In genomic region chr1:26500488-26501175, GRCh38 we compare ENCODE assay signal across 8 cellular contexts. TPM values are rescaled to one million over a fixed set of nuclear protein-coding genes. Genes with fewer than 3 reads are reported as not detected.
DNase-seq lines count a peak whose midpoint lies in the region; ATAC-seq and TF ChIP-seq lines count a peak whose summit lies in the region.

No MANE protein-coding gene starts in this region.

- peak; percentile 57 for ATAC-seq in GM19467 (IDR thresholded peaks at IDR 0.05; ENCODE audit: unreplicated experiment)
- peak; percentile 82 to 83 for ATAC-seq in activated T-cell treated with anti-CD3 and anti-CD28 coated beads, Interleukin-2, amount 50 U/mL, for 4 hours

- H3K36me3 ChIP-seq in CD8-positive, alpha-beta memory T cell (ENCODE audit: insufficient read depth, low read length) = no peaks in the 10 kb centered on the region
- H3K36me3 ChIP-seq in OCI-LY3 (replicated peaks; ENCODE audit: low read depth, low read length) (no peaks in the 10 kb centered on the region), esophagus (ENCODE audit: control insufficient read depth in 2 of 2, insufficient read depth in 2 of 2, low read length in 1 of 2) (no peaks in the 10 kb centered on the region)

- CTCF ChIA-PET in CD8-positive, alpha-beta memory T cell (lab: Charles Lee) = interaction anchor here (0.7 to 2.8 kb wide), 36 partner anchors 8 to 381 kb away, joined by 3 to 26 read pairs (median 4); partner anchors contain the start of genes CEP85, DHDDS, HMGN2 and PIGV

- H3K9me3 Mint-ChIP-seq in CD8-positive, alpha-beta memory T cell = no peaks in the 10 kb centered on the region
- H3K9me3 Mint-ChIP-seq in activated T-cell treated with anti-CD3 and anti-CD28 coated beads, Interleukin-2, amount 50 U/mL, for 4 hours = no peaks in the 10 kb centered on the region

- no peaks in the 10 kb centered on the region for H3K36me3 Mint-ChIP-seq in CD8-positive, alpha-beta memory T cell
- H3K36me3 Mint-ChIP-seq in activated T-cell treated with anti-CD3 and anti-CD28 coated beads, Interleukin-2, amount 50 U/mL, for 4 hours (ENCODE audit: insufficient read depth) = no peaks in the 10 kb centered on the region

- no peaks in the 10 kb centered on the region for H3K27me3 Mint-ChIP-seq in CD8-positive, alpha-beta memory T cell
- no peaks in the 10 kb centered on the region for H3K27me3 Mint-ChIP-seq in activated T-cell treated with anti-CD3 and anti-CD28 coated beads, Interleukin-2, amount 50 U/mL, for 4 hours (ENCODE audit: low read depth)

- TF ChIP-seq CTCF in OCI-LY3 (IDR thresholded peaks at IDR 0.05; ENCODE audit: low read depth, low read length) = no peak

- peak; percentile 79 to 91 (median 85) for DNase-seq in CD8-positive, alpha-beta memory T cell
- DNase-seq in HPDE6-E6E7 (ENCODE audit: extremely low spot score) (peak; percentile 67), myocyte (ENCODE audit: low read depth) (peak; percentile 86)
- peak; percentile 91 for DNase-seq in activated T-cell treated with anti-CD3 and anti-CD28 coated beads, Interleukin-2, amount 50 U/mL, for 4 hours
- DNase-seq in stimulated activated CD8-positive, alpha-beta memory T cell treated with anti-CD3 and anti-CD28 coated beads, Interleukin-7, amount 100 ng/mL, for 24 hours (ENCODE audit: low read depth) = peak; percentile 84

- no peaks in the 10 kb centered on the region for H3K27me3 ChIP-seq in CD8-positive, alpha-beta memory T cell (ENCODE audit: insufficient read depth, low read length, poor library complexity, severe bottlenecking)
- H3K27me3 ChIP-seq in OCI-LY3 (ENCODE audit: low read depth, low read length) (no peaks in the 10 kb centered on the region), esophagus (ENCODE audit: control insufficient read depth in 1 of 2, insufficient read depth in 2 of 2, low read length in 2 of 2) (no peaks in the 10 kb centered on the region)

- peak overlapping the region; percentile 87 to 97 (median 91) for H3K27ac Mint-ChIP-seq in CD8-positive, alpha-beta memory T cell

- no peaks in the 10 kb centered on the region; the same call in 1 of the 2 replicates for H3K79me2 ChIP-seq in OCI-LY3 (ENCODE audit: low read length)

- peak overlapping the region; percentile 89 for H3K4me3 ChIP-seq in CD8-positive, alpha-beta memory T cell (ENCODE audit: low read length)
- H3K4me3 ChIP-seq in OCI-LY3 (ENCODE audit: low read length) (peak overlapping the region; percentile 94), esophagus (ENCODE audit: low read depth in 1 of 2, low read length in 2 of 2) (peak overlapping the region; percentile 69 to 71)

- peak overlapping the region; percentile 99 for H3K4me2 ChIP-seq in OCI-LY3 (ENCODE audit: low read length)

- 1% methylated on average over 46 to 74 of the region's 74 CpGs for WGBS in esophagus, 2 donors

- peaks cover 17% of the 10 kb centered on the region for H3K4me1 ChIP-seq in CD8-positive, alpha-beta memory T cell (ENCODE audit: insufficient read depth, low read length)
- H3K4me1 ChIP-seq in OCI-LY3 (ENCODE audit: low read length) (peaks cover 11% of the 10 kb centered on the region), esophagus (ENCODE audit: control insufficient read depth in 2 of 2, insufficient read depth in 2 of 2, low read length in 1 of 2) (no peaks in the 10 kb centered on the region)

- POLR2A ChIA-PET in CD8-positive, alpha-beta memory T cell (lab: Charles Lee) = interaction anchor here (0.5 to 2.5 kb wide), 11 partner anchors 9 to 1506 kb away, joined by 3 to 31 read pairs (median 5); partner anchors contain the start of genes GPATCH3, GPN2, HMGN2 and PAQR7

- no peaks in the 10 kb centered on the region for H3K9me3 ChIP-seq in CD8-positive, alpha-beta memory T cell (ENCODE audit: low read length)
- H3K9me3 ChIP-seq in OCI-LY3 (ENCODE audit: insufficient read depth, low read length) = no peaks in the 10 kb centered on the region
- H3K9me3 ChIP-seq in esophagus (ENCODE audit: control insufficient read depth in 2 of 2, insufficient read depth in 1 of 2, low read depth in 1 of 2, low read length in 1 of 2) = no peaks in the 10 kb centered on the region

- H2AFZ ChIP-seq in OCI-LY3 (ENCODE audit: low read depth, low read length) = peak overlapping the region; percentile 45

- peak overlapping the region; percentile 100 for H3K9ac ChIP-seq in OCI-LY3 (ENCODE audit: low read length)

- H3K27ac ChIP-seq in CD8-positive, alpha-beta memory T cell (ENCODE audit: low read depth, low read length) = peak overlapping the region; percentile 82
- H3K27ac ChIP-seq in OCI-LY3 (ENCODE audit: low read length) (peak overlapping the region; percentile 83), esophagus (ENCODE audit: low read depth in 2 of 2, low read length in 1 of 2) (peak overlapping the region; percentile 93 to 94)

- peaks cover 5 to 20% (median 13%) of the 10 kb centered on the region in 3 donors for H3K4me1 Mint-ChIP-seq in CD8-positive, alpha-beta memory T cell
- peaks cover 5% of the 10 kb centered on the region for H3K4me1 Mint-ChIP-seq in activated T-cell treated with anti-CD3 and anti-CD28 coated beads, Interleukin-2, amount 50 U/mL, for 4 hours (ENCODE audit: low read depth)

- H3K4me3 Mint-ChIP-seq in CD8-positive, alpha-beta memory T cell = peak overlapping the region; percentile 74 to 94 (median 86)
- H3K4me3 Mint-ChIP-seq in activated T-cell treated with anti-CD3 and anti-CD28 coated beads, Interleukin-2, amount 50 U/mL, for 4 hours = peak overlapping the region; percentile 86

- H4K20me1 ChIP-seq in OCI-LY3 (ENCODE audit: insufficient read depth, low read length) = no peaks in the 10 kb centered on the region

RNA-seq across cellular contexts. Expression of gene HMGN2, which starts 28.4 kb away (rescaled TPM):
- 100 to 1,000 TPM; 877 to 878 TPM for total RNA-seq in CD8-positive, alpha-beta memory T cell
- 599 TPM for polyA plus RNA-seq in CD8-positive, alpha-beta memory T cell
- total RNA-seq in activated T-cell treated with anti-CD3 and anti-CD28 coated beads, Interleukin-2, amount 50 U/mL, for 4 hours = 100 to 1,000 TPM; 417 to 447 (median 437) TPM
- polyA plus RNA-seq in esophagus = 100 to 1,000 TPM; 314 to 439 TPM
- total RNA-seq in myocyte = 250 and 254 TPM in 2 replicates
- 253 TPM for polyA plus RNA-seq in myocyte (2012)

RNA-seq across cellular contexts. Expression of gene RPS6KA1, which starts 28.9 kb away (rescaled TPM):
- total RNA-seq in CD8-positive, alpha-beta memory T cell = 100 to 1,000 TPM; 187 to 189 TPM
- polyA plus RNA-seq in CD8-positive, alpha-beta memory T cell = 193 TPM
- total RNA-seq in activated T-cell treated with anti-CD3 and anti-CD28 coated beads, Interleukin-2, amount 50 U/mL, for 4 hours = 100 to 1,000 TPM; 131 to 157 (median 134) TPM
- polyA plus RNA-seq in esophagus = 10 to 100 TPM in 1 of 2 donors, 1 to 10 TPM in 1; 9.6 to 15.0 TPM
- 1.4 and 7.2 TPM in 2 replicates for total RNA-seq in myocyte
- 0.55 TPM for polyA plus RNA-seq in myocyte (2012)

Comparison
In these comparisons a context has a peak if more than half of its experiments do, and no peak if none do; other contexts are left out.
1. Peak in every context shown above with its lines: DNase-seq, ATAC-seq, H3K4me3 ChIP-seq and H3K27ac ChIP-seq.
2. RNA of gene RPS6KA1, which starts 28.9 kb away (total RNA-seq): 187 to 189 TPM in CD8-positive, alpha-beta memory T cell and 131 to 157 TPM in activated T-cell treated with anti-CD3 and anti-CD28 coated beads, Interleukin-2, amount 50 U/mL, for 4 hours; 1.4 to 7.2 TPM in myocyte; every median in the first group is over 10 times any median in the second.